Comparison of ENCODE assay signal across 15 cellular contexts in genomic region chr6:135117413-135117968, GRCh38.
DNase-seq lines count a peak whose midpoint lies in the region; ATAC-seq, FAIRE-seq and TF ChIP-seq lines count a peak whose summit lies in the region.
"Had no signal": no experiment of that assay in that cellular context is flagged by ENCODE, and none has a peak within 500 bp of the region (broad histone marks: within the 10 kb centered on the region; RNA-seq: fewer than 3 reads in every experiment).

No MANE protein-coding gene starts in this region.

- BruUV-seq in A673 (replicated peaks; lab: Mats Ljungman, UMichigan), result no TSS peak

- TF ChIP-seq CTCF in D721Med (IDR thresholded peaks at IDR 0.05; ENCODE audit: insufficient read depth, missing control alignments) (no peak), A673 (conservative IDR thresholded peaks at IDR 0.05; ENCODE audit: low read depth, low read length) (no peak)

- H3K4me3 ChIP-seq in A673 (ENCODE audit: low read depth, low read length, poor library complexity, severe bottlenecking), result no peak overlapping the region
- H3K4me3 ChIP-seq: neural progenitor cell had no signal

- H3K27me3 Mint-ChIP-seq in T-helper 1 cell treated with Interleukin-12 subunit alpha and Interleukin-12 subunit beta and Interleukin-4 antibody, amounts not matched to agents 30 μg/mL and 1 μg/mL, for 36 hours (ENCODE audit: low read depth), result no peaks in the 10 kb centered on the region

- intact Hi-C loops in sciatic nerve (cut with DNase I), result no loop called here
- intact Hi-C loops in A673 (cut with micrococcal nuclease; ENCODE audit: unreplicated experiment), result no loop called here

- peaks cover 8% of the 10 kb centered on the region for H3K4me1 ChIP-seq in A673 (ENCODE audit: insufficient read depth, low read length, poor library complexity, severe bottlenecking)
- H3K4me1 ChIP-seq: neural progenitor cell had no signal

- peaks cover 4% of the 10 kb centered on the region for H3K27me3 ChIP-seq in A673 (replicated peaks; ENCODE audit: insufficient read depth, low read depth, low read length, poor library complexity)
- H3K27me3 ChIP-seq: neural progenitor cell had no signal

- ATAC-seq in GM18502 (IDR thresholded peaks at IDR 0.05; ENCODE audit: poor library complexity, unreplicated experiment) (peak; percentile 36), sciatic nerve (no peak)

- H3K4me1 Mint-ChIP-seq in T-helper 1 cell treated with Interleukin-12 subunit alpha and Interleukin-12 subunit beta and Interleukin-4 antibody, amounts not matched to agents 30 μg/mL and 1 μg/mL, for 36 hours (ENCODE audit: low read depth), result peaks cover 71% of the 10 kb centered on the region
- H3K4me1 Mint-ChIP-seq: neural progenitor cell had no signal

- no peaks in the 10 kb centered on the region for H3K36me3 ChIP-seq in A673 (ENCODE audit: insufficient read depth, low read length, poor library complexity, severe bottlenecking)
- H3K36me3 ChIP-seq: neural progenitor cell had no signal

- H3K27ac Mint-ChIP-seq in T-helper 1 cell treated with Interleukin-12 subunit alpha and Interleukin-12 subunit beta and Interleukin-4 antibody, amounts not matched to agents 30 μg/mL and 1 μg/mL, for 36 hours, result peak overlapping the region; percentile 94
- H3K27ac Mint-ChIP-seq: HFFc6, neural progenitor cell had no signal

- H3K27ac ChIP-seq in A673 (ENCODE audit: low read depth, low read length, poor library complexity, severe bottlenecking), result no peak overlapping the region
- H3K27ac ChIP-seq: neural progenitor cell had no signal

- peaks cover 13% of the 10 kb centered on the region for H3K36me3 Mint-ChIP-seq in T-helper 1 cell treated with Interleukin-12 subunit alpha and Interleukin-12 subunit beta and Interleukin-4 antibody, amounts not matched to agents 30 μg/mL and 1 μg/mL, for 36 hours (ENCODE audit: low read depth)
- H3K36me3 Mint-ChIP-seq: neural progenitor cell had no signal

- peak; percentile 44 for DNase-seq in activated CD4-positive, alpha-beta T cell treated with anti-CD3 and anti-CD28 coated beads for 48 hours
- no peak for DNase-seq in activated CD4-positive, alpha-beta T cell treated with anti-CD3 and anti-CD28 coated beads, Interleukin-2, amount 50 U/mL, for 4 hours
- peak; percentile 29 to 35 for DNase-seq in erythroblast (lab: John Stamatoyannopoulos, UW)
- DNase-seq in D721Med (ENCODE audit: insufficient read length, low spot score), result no peak
- no peak for DNase-seq in sciatic nerve (ENCODE audit: low spot score)
- no peak for DNase-seq in A673 (ENCODE audit: low spot score)
- DNase-seq: ACHN, foreskin fibroblast, HFFc6, mammary epithelial cell, NCI-H1092, NCI-H2171 treated with DMSO at 0.1 percent for 48 hours had no signal

- POLR2A ChIA-PET in A673 (lab: Charles Lee; ENCODE audit: low non-redundant PET), result no interaction called here

- H3K9me3 Mint-ChIP-seq in T-helper 1 cell treated with Interleukin-12 subunit alpha and Interleukin-12 subunit beta and Interleukin-4 antibody, amounts not matched to agents 30 μg/mL and 1 μg/mL, for 36 hours, result peaks cover 7% of the 10 kb centered on the region
- H3K9me3 Mint-ChIP-seq: HFFc6, neural progenitor cell had no signal

- H3K4me3 Mint-ChIP-seq in T-helper 1 cell treated with Interleukin-12 subunit alpha and Interleukin-12 subunit beta and Interleukin-4 antibody, amounts not matched to agents 30 μg/mL and 1 μg/mL, for 36 hours, result peak overlapping the region; percentile 66
- H3K4me3 Mint-ChIP-seq: HFFc6, neural progenitor cell had no signal

- H3K9me3 ChIP-seq in A673 (ENCODE audit: low read depth, low read length, poor library complexity, severe bottlenecking), result no peaks in the 10 kb centered on the region

- CTCF ChIA-PET in A673 (lab: Charles Lee), result no interaction called here

- no peak for FAIRE-seq in D721Med (lab: Jason Lieb, UNC)

- TF ChIP-seq POLR2A in erythroblast (IDR thresholded peaks at IDR 0.05; ENCODE audit: low read length), result no peak

Comparison
In these comparisons a context has a peak if more than half of its experiments do, and no peak if none do; other contexts are left out.
1. DNase-seq: peak in activated CD4-positive, alpha-beta T cell treated with anti-CD3 and anti-CD28 coated beads for 48 hours (single experiment) and erythroblast (2 of 2); none in activated CD4-positive, alpha-beta T cell treated with anti-CD3 and anti-CD28 coated beads, Interleukin-2, amount 50 U/mL, for 4 hours (0 of 2), D721Med (single experiment), sciatic nerve (single experiment) and A673 (single experiment).